ENCODE assay signal across 1 cellular context in the genomic region with DNA sequence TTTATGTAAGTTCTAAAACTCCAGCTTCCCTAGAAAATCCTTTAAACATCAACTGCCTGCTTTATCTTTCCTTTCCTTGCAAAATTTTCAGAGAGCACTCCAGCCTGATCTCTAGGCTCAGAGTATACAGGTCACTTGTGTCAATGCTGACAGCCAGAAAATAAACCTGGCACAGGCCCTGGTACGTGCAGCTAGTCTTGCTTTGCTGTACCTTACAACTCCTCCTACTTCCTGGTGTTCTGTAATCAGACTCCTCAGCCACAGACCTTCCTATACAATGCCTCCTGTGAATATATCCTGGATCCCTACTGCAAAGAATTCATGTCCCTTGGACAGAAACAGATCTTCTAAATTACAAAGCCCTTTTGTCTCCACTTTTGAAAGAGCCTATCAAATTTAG.
TF ChIP-seq lines count a peak whose summit lies in the region.

No MANE protein-coding gene starts in this region.

TF ChIP-seq in HepG2, 621 proteins besides CTCF, POLR2A, EP300 and RAD21 (continued from another document and continues in another):
- TF ChIP-seq, protein P1, sequence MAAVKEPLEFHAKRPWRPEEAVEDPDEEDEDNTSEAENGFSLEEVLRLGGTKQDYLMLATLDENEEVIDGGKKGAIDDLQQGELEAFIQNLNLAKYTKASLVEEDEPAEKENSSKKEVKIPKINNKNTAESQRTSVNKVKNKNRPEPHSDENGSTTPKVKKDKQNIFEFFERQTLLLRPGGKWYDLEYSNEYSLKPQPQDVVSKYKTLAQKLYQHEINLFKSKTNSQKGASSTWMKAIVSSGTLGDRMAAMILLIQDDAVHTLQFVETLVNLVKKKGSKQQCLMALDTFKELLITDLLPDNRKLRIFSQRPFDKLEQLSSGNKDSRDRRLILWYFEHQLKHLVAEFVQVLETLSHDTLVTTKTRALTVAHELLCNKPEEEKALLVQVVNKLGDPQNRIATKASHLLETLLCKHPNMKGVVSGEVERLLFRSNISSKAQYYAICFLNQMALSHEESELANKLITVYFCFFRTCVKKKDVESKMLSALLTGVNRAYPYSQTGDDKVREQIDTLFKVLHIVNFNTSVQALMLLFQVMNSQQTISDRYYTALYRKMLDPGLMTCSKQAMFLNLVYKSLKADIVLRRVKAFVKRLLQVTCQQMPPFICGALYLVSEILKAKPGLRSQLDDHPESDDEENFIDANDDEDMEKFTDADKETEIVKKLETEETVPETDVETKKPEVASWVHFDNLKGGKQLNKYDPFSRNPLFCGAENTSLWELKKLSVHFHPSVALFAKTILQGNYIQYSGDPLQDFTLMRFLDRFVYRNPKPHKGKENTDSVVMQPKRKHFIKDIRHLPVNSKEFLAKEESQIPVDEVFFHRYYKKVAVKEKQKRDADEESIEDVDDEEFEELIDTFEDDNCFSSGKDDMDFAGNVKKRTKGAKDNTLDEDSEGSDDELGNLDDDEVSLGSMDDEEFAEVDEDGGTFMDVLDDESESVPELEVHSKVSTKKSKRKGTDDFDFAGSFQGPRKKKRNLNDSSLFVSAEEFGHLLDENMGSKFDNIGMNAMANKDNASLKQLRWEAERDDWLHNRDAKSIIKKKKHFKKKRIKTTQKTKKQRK (IDR thresholded peaks at IDR 0.05; ENCODE audit: low read length): no peak
- TF ChIP-seq ATF7-NPFF (CRISPR knock-in tag; IDR thresholded peaks at IDR 0.05; ENCODE audit: low read depth) (no peak), PHF8 (CRISPR knock-in tag; IDR thresholded peaks at IDR 0.05) (no peak), TRIM24 (CRISPR knock-in tag; IDR thresholded peaks at IDR 0.05) (no peak), KAT8 (CRISPR knock-in tag; IDR thresholded peaks at IDR 0.05) (peak; percentile 66), ZFP90 (CRISPR knock-in tag; IDR thresholded peaks at IDR 0.05; ENCODE audit: borderline replicate concordance) (0 out of 2 replicates have a peak, but pooled peaks have one; percentile 69), ZNF251 (CRISPR knock-in tag; IDR thresholded peaks at IDR 0.05) (no peak), ZNF781 (CRISPR knock-in tag; IDR thresholded peaks at IDR 0.05; ENCODE audit: borderline replicate concordance, not compliant biosample characterization) (no peak), ZSCAN21 (CRISPR knock-in tag; IDR thresholded peaks at IDR 0.05; ENCODE audit: borderline replicate concordance) (no peak), REPIN1 (CRISPR knock-in tag; IDR thresholded peaks at IDR 0.05; ENCODE audit: borderline replicate concordance, low read depth) (no peak), DR1 (CRISPR knock-in tag; IDR thresholded peaks at IDR 0.05) (no peak), HOXA9 (CRISPR knock-in tag; IDR thresholded peaks at IDR 0.05; ENCODE audit: borderline replicate concordance) (no peak), ZNF446 (CRISPR knock-in tag; IDR thresholded peaks at IDR 0.05) (no peak), XRCC5 (optimal IDR thresholded peaks at IDR 0.05; ENCODE audit: low read length) (peak; percentile 21), POLR2G (IDR thresholded peaks at IDR 0.05; ENCODE audit: low read depth, low read length) (peak; percentile 76), ZSCAN25 (CRISPR knock-in tag; IDR thresholded peaks at IDR 0.05) (no peak), ZFYVE20 (CRISPR knock-in tag; IDR thresholded peaks at IDR 0.05; ENCODE audit: borderline replicate concordance, low read depth) (no peak), ATM (IDR thresholded peaks at IDR 0.05; ENCODE audit: borderline replicate concordance) (no peak), ZBTB7A (CRISPR knock-in tag; IDR thresholded peaks at IDR 0.05) (no peak), TBX2 (CRISPR knock-in tag; IDR thresholded peaks at IDR 0.05; ENCODE audit: borderline replicate concordance) (peak; percentile 81; the same call in 1 of the 2 replicates), RARA (CRISPR knock-in tag; IDR thresholded peaks at IDR 0.05) (peak; percentile 70; the same call in 1 of the 2 replicates), FOXA1 (IDR thresholded peaks at IDR 0.05) (no peak), FOXA1 (CRISPR knock-in tag; IDR thresholded peaks at IDR 0.05) (peak; percentile 29; the same call in 1 of the 2 replicates), GTF2F1 (IDR thresholded peaks at IDR 0.05; ENCODE audit: low read length) (no peak), NCOA1 (CRISPR knock-in tag; IDR thresholded peaks at IDR 0.05) (no peak), ZSCAN31 (CRISPR knock-in tag; IDR thresholded peaks at IDR 0.05; ENCODE audit: low read depth) (0 out of 2 replicates have a peak, but pooled peaks have one; percentile 31), EED (CRISPR knock-in tag; IDR thresholded peaks at IDR 0.05) (no peak), RARG (CRISPR knock-in tag; IDR thresholded peaks at IDR 0.05; ENCODE audit: low read depth) (no peak), CHD4 (IDR thresholded peaks at IDR 0.05; ENCODE audit: borderline replicate concordance, low read length) (peak; percentile 52; the same call in 1 of the 2 replicates), IRF2 (CRISPR knock-in tag; IDR thresholded peaks at IDR 0.05) (peak; percentile 90), FOXM1 (CRISPR knock-in tag; IDR thresholded peaks at IDR 0.05) (no peak), BHLHE40 (IDR thresholded peaks at IDR 0.05; ENCODE audit: low read length) (no peak)
- TF ChIP-seq, protein P2, sequence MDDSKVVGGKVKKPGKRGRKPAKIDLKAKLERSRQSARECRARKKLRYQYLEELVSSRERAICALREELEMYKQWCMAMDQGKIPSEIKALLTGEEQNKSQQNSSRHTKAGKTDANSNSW (CRISPR knock-in tag; IDR thresholded peaks at IDR 0.05; ENCODE audit: borderline replicate concordance): no peak
- TF ChIP-seq, protein P3, sequence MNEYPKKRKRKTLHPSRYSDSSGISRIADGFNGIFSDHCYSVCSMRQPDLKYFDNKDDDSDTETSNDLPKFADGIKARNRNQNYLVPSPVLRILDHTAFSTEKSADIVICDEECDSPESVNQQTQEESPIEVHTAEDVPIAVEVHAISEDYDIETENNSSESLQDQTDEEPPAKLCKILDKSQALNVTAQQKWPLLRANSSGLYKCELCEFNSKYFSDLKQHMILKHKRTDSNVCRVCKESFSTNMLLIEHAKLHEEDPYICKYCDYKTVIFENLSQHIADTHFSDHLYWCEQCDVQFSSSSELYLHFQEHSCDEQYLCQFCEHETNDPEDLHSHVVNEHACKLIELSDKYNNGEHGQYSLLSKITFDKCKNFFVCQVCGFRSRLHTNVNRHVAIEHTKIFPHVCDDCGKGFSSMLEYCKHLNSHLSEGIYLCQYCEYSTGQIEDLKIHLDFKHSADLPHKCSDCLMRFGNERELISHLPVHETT (CRISPR knock-in tag; conservative IDR thresholded peaks at IDR 0.05): no peak
- TF ChIP-seq, protein P4, sequence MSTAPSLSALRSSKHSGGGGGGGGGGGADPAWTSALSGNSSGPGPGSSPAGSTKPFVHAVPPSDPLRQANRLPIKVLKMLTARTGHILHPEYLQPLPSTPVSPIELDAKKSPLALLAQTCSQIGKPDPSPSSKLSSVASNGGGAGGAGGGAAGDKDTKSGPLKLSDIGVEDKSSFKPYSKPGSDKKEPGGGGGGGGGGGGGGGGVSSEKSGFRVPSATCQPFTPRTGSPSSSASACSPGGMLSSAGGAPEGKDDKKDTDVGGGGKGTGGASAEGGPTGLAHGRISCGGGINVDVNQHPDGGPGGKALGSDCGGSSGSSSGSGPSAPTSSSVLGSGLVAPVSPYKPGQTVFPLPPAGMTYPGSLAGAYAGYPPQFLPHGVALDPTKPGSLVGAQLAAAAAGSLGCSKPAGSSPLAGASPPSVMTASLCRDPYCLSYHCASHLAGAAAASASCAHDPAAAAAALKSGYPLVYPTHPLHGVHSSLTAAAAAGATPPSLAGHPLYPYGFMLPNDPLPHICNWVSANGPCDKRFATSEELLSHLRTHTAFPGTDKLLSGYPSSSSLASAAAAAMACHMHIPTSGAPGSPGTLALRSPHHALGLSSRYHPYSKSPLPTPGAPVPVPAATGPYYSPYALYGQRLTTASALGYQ (CRISPR knock-in tag; IDR thresholded peaks at IDR 0.05): peak; percentile 81; the same call in 1 of the 2 replicates
- TF ChIP-seq, protein P5, sequence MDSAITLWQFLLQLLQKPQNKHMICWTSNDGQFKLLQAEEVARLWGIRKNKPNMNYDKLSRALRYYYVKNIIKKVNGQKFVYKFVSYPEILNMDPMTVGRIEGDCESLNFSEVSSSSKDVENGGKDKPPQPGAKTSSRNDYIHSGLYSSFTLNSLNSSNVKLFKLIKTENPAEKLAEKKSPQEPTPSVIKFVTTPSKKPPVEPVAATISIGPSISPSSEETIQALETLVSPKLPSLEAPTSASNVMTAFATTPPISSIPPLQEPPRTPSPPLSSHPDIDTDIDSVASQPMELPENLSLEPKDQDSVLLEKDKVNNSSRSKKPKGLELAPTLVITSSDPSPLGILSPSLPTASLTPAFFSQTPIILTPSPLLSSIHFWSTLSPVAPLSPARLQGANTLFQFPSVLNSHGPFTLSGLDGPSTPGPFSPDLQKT (CRISPR knock-in tag; IDR thresholded peaks at IDR 0.05; ENCODE audit: borderline replicate concordance): no peak
- TF ChIP-seq, protein P6, sequence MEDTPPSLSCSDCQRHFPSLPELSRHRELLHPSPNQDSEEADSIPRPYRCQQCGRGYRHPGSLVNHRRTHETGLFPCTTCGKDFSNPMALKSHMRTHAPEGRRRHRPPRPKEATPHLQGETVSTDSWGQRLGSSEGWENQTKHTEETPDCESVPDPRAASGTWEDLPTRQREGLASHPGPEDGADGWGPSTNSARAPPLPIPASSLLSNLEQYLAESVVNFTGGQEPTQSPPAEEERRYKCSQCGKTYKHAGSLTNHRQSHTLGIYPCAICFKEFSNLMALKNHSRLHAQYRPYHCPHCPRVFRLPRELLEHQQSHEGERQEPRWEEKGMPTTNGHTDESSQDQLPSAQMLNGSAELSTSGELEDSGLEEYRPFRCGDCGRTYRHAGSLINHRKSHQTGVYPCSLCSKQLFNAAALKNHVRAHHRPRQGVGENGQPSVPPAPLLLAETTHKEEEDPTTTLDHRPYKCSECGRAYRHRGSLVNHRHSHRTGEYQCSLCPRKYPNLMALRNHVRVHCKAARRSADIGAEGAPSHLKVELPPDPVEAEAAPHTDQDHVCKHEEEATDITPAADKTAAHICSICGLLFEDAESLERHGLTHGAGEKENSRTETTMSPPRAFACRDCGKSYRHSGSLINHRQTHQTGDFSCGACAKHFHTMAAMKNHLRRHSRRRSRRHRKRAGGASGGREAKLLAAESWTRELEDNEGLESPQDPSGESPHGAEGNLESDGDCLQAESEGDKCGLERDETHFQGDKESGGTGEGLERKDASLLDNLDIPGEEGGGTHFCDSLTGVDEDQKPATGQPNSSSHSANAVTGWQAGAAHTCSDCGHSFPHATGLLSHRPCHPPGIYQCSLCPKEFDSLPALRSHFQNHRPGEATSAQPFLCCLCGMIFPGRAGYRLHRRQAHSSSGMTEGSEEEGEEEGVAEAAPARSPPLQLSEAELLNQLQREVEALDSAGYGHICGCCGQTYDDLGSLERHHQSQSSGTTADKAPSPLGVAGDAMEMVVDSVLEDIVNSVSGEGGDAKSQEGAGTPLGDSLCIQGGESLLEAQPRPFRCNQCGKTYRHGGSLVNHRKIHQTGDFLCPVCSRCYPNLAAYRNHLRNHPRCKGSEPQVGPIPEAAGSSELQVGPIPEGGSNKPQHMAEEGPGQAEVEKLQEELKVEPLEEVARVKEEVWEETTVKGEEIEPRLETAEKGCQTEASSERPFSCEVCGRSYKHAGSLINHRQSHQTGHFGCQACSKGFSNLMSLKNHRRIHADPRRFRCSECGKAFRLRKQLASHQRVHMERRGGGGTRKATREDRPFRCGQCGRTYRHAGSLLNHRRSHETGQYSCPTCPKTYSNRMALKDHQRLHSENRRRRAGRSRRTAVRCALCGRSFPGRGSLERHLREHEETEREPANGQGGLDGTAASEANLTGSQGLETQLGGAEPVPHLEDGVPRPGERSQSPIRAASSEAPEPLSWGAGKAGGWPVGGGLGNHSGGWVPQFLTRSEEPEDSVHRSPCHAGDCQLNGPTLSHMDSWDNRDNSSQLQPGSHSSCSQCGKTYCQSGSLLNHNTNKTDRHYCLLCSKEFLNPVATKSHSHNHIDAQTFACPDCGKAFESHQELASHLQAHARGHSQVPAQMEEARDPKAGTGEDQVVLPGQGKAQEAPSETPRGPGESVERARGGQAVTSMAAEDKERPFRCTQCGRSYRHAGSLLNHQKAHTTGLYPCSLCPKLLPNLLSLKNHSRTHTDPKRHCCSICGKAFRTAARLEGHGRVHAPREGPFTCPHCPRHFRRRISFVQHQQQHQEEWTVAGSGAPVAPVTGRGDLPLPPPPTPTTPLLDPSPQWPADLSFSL (CRISPR knock-in tag; IDR thresholded peaks at IDR 0.05): no peak
- TF ChIP-seq, protein P7, sequence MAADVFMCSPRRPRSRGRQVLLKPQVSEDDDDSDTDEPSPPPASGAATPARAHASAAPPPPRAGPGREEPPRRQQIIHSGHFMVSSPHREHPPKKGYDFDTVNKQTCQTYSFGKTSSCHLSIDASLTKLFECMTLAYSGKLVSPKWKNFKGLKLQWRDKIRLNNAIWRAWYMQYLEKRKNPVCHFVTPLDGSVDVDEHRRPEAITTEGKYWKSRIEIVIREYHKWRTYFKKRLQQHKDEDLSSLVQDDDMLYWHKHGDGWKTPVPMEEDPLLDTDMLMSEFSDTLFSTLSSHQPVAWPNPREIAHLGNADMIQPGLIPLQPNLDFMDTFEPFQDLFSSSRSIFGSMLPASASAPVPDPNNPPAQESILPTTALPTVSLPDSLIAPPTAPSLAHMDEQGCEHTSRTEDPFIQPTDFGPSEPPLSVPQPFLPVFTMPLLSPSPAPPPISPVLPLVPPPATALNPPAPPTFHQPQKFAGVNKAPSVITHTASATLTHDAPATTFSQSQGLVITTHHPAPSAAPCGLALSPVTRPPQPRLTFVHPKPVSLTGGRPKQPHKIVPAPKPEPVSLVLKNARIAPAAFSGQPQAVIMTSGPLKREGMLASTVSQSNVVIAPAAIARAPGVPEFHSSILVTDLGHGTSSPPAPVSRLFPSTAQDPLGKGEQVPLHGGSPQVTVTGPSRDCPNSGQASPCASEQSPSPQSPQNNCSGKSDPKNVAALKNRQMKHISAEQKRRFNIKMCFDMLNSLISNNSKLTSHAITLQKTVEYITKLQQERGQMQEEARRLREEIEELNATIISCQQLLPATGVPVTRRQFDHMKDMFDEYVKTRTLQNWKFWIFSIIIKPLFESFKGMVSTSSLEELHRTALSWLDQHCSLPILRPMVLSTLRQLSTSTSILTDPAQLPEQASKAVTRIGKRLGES (CRISPR knock-in tag; IDR thresholded peaks at IDR 0.05; ENCODE audit: borderline replicate concordance): no peak
- TF ChIP-seq, protein P8, sequence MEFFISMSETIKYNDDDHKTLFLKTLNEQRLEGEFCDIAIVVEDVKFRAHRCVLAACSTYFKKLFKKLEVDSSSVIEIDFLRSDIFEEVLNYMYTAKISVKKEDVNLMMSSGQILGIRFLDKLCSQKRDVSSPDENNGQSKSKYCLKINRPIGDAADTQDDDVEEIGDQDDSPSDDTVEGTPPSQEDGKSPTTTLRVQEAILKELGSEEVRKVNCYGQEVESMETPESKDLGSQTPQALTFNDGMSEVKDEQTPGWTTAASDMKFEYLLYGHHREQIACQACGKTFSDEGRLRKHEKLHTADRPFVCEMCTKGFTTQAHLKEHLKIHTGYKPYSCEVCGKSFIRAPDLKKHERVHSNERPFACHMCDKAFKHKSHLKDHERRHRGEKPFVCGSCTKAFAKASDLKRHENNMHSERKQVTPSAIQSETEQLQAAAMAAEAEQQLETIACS (CRISPR knock-in tag; IDR thresholded peaks at IDR 0.05): no peak
- TF ChIP-seq, protein P9, sequence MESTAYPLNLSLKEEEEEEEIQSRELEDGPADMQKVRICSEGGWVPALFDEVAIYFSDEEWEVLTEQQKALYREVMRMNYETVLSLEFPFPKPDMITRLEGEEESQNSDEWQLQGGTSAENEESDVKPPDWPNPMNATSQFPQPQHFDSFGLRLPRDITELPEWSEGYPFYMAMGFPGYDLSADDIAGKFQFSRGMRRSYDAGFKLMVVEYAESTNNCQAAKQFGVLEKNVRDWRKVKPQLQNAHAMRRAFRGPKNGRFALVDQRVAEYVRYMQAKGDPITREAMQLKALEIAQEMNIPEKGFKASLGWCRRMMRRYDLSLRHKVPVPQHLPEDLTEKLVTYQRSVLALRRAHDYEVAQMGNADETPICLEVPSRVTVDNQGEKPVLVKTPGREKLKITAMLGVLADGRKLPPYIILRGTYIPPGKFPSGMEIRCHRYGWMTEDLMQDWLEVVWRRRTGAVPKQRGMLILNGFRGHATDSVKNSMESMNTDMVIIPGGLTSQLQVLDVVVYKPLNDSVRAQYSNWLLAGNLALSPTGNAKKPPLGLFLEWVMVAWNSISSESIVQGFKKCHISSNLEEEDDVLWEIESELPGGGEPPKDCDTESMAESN (CRISPR knock-in tag; conservative IDR thresholded peaks at IDR 0.05): no peak
